Comparison of ENCODE assay signal across 17 cellular contexts in genomic region chr17:62188713-62189112, GRCh38.
DNase-seq lines count a peak whose midpoint lies in the region; ATAC-seq, FAIRE-seq and TF ChIP-seq lines count a peak whose summit lies in the region.
"Had no signal": no experiment of that assay in that cellular context is flagged by ENCODE, and none has a peak within 500 bp of the region (broad histone marks: within the 10 kb centered on the region; RNA-seq: fewer than 3 reads in every experiment).

No MANE protein-coding gene starts in this region.

- H3K36me3 ChIP-seq in IMR-90 (ENCODE audit: control insufficient read depth, insufficient read depth, low read length), result no peaks in the 10 kb centered on the region
- H3K36me3 ChIP-seq: gastroesophageal sphincter had no signal

- H3K23ac ChIP-seq in IMR-90 (ENCODE audit: low read depth, low read length), result no peak overlapping the region

- in situ Hi-C loops in IMR-90 (cut with MboI; ENCODE audit: low sequenced_read_pairs), result no loop called here

- no peak overlapping the region for H3K27ac Mint-ChIP-seq in HFFc6
- H3K27ac Mint-ChIP-seq: activated naive CD8-positive, alpha-beta T cell treated with anti-CD3 and anti-CD28 coated beads, Interleukin-2, amount 10 ng/mL, durations not matched to agents 7 days and 5 days; activated T-cell treated with anti-CD3 and anti-CD28 coated beads, Interleukin-2, amount 50 U/mL, for 24 hours; immature natural killer cell had no signal

- no peak overlapping the region for H2BK15ac ChIP-seq in IMR-90 (ENCODE audit: low read depth, low read length)

- H3K4me3 ChIP-seq in A549, result 0 out of 3 replicates have a peak overlapping the region, but pooled peaks have one; percentile 8
- H3K4me3 ChIP-seq in IMR-90 (ENCODE audit: insufficient read depth, low read depth, low read length), result no peak overlapping the region
- H3K4me3 ChIP-seq: gastroesophageal sphincter had no signal

- H3K9me3 ChIP-seq in A549, result no peaks in the 10 kb centered on the region
- no peaks in the 10 kb centered on the region for H3K9me3 ChIP-seq in IMR-90 (ENCODE audit: control insufficient read depth, insufficient read depth, low read length)
- H3K9me3 ChIP-seq: gastroesophageal sphincter had no signal

- no peaks in the 10 kb centered on the region for H3K36me3 Mint-ChIP-seq in HFFc6 (ENCODE audit: low read depth)
- H3K36me3 Mint-ChIP-seq: activated naive CD8-positive, alpha-beta T cell treated with anti-CD3 and anti-CD28 coated beads, Interleukin-2, amount 10 ng/mL, durations not matched to agents 7 days and 5 days; immature natural killer cell had no signal

- dilution Hi-C loops in IMR-90 (cut with HindIII; ENCODE audit: low sequenced_read_pairs, unreplicated experiment), result no loop called here

- H2AK5ac ChIP-seq in IMR-90 (ENCODE audit: low read depth, low read length), result no peak overlapping the region

- peak overlapping the region; percentile 74 for H3K4me2 ChIP-seq in A549
- no peak overlapping the region for H3K4me2 ChIP-seq in IMR-90 (ENCODE audit: low read depth, low read length)

- H3K4me1 ChIP-seq in A549 (peaks cover 19% of the 10 kb centered on the region), IMR-90 (ENCODE audit: control insufficient read depth, insufficient read depth, low read length) (no peaks in the 10 kb centered on the region)
- H3K4me1 ChIP-seq: gastroesophageal sphincter, parathyroid adenoma had no signal

- no peak overlapping the region for H4K8ac ChIP-seq in IMR-90 (ENCODE audit: low read depth in 2 of 2, low read length in 2 of 2)

- intact Hi-C loops in IMR-90 (cut with micrococcal nuclease), result no loop called here
- intact Hi-C loops in left colon (cut with DNase I, micrococcal nuclease), result no loop called here

- no peaks in the 10 kb centered on the region for H3K9me3 Mint-ChIP-seq in HFFc6
- H3K9me3 Mint-ChIP-seq: activated naive CD8-positive, alpha-beta T cell treated with anti-CD3 and anti-CD28 coated beads, Interleukin-2, amount 10 ng/mL, durations not matched to agents 7 days and 5 days; activated T-cell treated with anti-CD3 and anti-CD28 coated beads, Interleukin-2, amount 50 U/mL, for 24 hours; endodermal cell; immature natural killer cell had no signal

- H3K14ac ChIP-seq in IMR-90 (replicated peaks; ENCODE audit: low read depth, low read length), result no peak overlapping the region

- TF ChIP-seq RAD21 in A549 (conservative IDR thresholded peaks at IDR 0.05 in 1 of 2, IDR thresholded peaks at IDR 0.05 in 1 of 2), result no peak; a peak in 1 of 5 replicates
- no peak for TF ChIP-seq RAD21 in IMR-90 (IDR thresholded peaks at IDR 0.05; ENCODE audit: low read length)

- 7% methylated on average over 5 of the region's 5 CpGs for WGBS in A549 (ENCODE audit: missing lambda C conversion rate)
- WGBS in IMR-90 (ENCODE audit: extremely low coverage in 2 of 2, insufficient read length in 1 of 2), 2 experiments, result 41% methylated on average over 2 of the region's 5 CpGs; no CpG with 5 or more reads in 1 of the 2 experiments

- ATAC-seq in A549, result peak; percentile 68 to 84
- no peak for ATAC-seq in IMR-90 (ENCODE audit: low read depth)
- ATAC-seq in left colon, result peak; percentile 92
- ATAC-seq in GM18858 (IDR thresholded peaks at IDR 0.05; ENCODE audit: unreplicated experiment), result no peak
- ATAC-seq: gastroesophageal sphincter had no signal

- POLR2A ChIA-PET in A549 (lab: Yijun Ruan, JAX) (interaction anchor here (0.7 kb wide), 1 partner anchor 9 kb away, joined by 5 read pairs; no protein-coding TSS in a partner anchor), IMR-90 (lab: Charles Lee; ENCODE audit: unreplicated experiment) (no interaction called here)

- H4K20me1 ChIP-seq in IMR-90 (ENCODE audit: insufficient read depth, low read length), result no peaks in the 10 kb centered on the region

- H2BK20ac ChIP-seq in IMR-90 (ENCODE audit: low read depth, low read length), result no peak overlapping the region

- no peaks in the 10 kb centered on the region; the same call in none of the 2 replicates for H3K4me1 Mint-ChIP-seq in HFFc6 (ENCODE audit: low read depth)
- H3K4me1 Mint-ChIP-seq: activated naive CD8-positive, alpha-beta T cell treated with anti-CD3 and anti-CD28 coated beads, Interleukin-2, amount 10 ng/mL, durations not matched to agents 7 days and 5 days; immature natural killer cell had no signal

- no peak overlapping the region for H3K4ac ChIP-seq in IMR-90 (ENCODE audit: low read depth, low read length)

- no peak for TF ChIP-seq EP300 in A549 (IDR thresholded peaks at IDR 0.05)

- H3K27ac ChIP-seq in A549 (peak overlapping the region; percentile 47 to 71; a peak in 5 of 6 replicates), IMR-90 (ENCODE audit: insufficient read depth, low read length) (no peak overlapping the region), substantia nigra (ENCODE audit: low read depth, low read length, poor library complexity, severe bottlenecking) (no peak overlapping the region)
- H3K27ac ChIP-seq: gastroesophageal sphincter, parathyroid adenoma had no signal

- no peak overlapping the region for H2BK120ac ChIP-seq in IMR-90 (ENCODE audit: low read depth, low read length)

- H3K4me3 Mint-ChIP-seq in HFFc6, result no peak overlapping the region
- H3K4me3 Mint-ChIP-seq: activated naive CD8-positive, alpha-beta T cell treated with anti-CD3 and anti-CD28 coated beads, Interleukin-2, amount 10 ng/mL, durations not matched to agents 7 days and 5 days; activated T-cell treated with anti-CD3 and anti-CD28 coated beads, Interleukin-2, amount 50 U/mL, for 24 hours; endodermal cell; immature natural killer cell had no signal

- DNase-seq in A549 (ENCODE audit: low read depth in 1 of 2, low spot score in 1 of 2) (peak; percentile 45 to 61), IMR-90 (peak; percentile 5), T1000 (lab: John Stamatoyannopoulos, UW) (peak; percentile 26), left colon (peak; percentile 51 to 62), kidney glomerular epithelial cell (lab: John Stamatoyannopoulos, UW) (no peak), HFFc6 (no peak), substantia nigra (lab: John Stamatoyannopoulos, UW) (no peak)
- DNase-seq: activated naive CD8-positive, alpha-beta T cell treated with anti-CD3 and anti-CD28 coated beads, Interleukin-2, amount 10 ng/mL, durations not matched to agents 7 days and 5 days; activated T-cell treated with anti-CD3 and anti-CD28 coated beads, Interleukin-2, amount 50 U/mL, for 24 hours; immature natural killer cell; NCI-H2081; NCI-H748 treated with DMSO at 0.1 percent for 48 hours; SHP77 treated with DMSO at 0.1 percent for 48 hours had no signal

- no peak overlapping the region for H4K5ac ChIP-seq in IMR-90 (ENCODE audit: low read depth, low read length)

- H3K27me3 ChIP-seq in IMR-90 (ENCODE audit: control insufficient read depth, insufficient read depth, low read length), result peaks cover 4% of the 10 kb centered on the region
- H3K27me3 ChIP-seq: gastroesophageal sphincter had no signal

- H2AK9ac ChIP-seq in IMR-90 (replicated peaks; ENCODE audit: low read depth, low read length, poor library complexity), result no peak overlapping the region

- TF ChIP-seq POLR2A in A549 (IDR thresholded peaks at IDR 0.05; ENCODE audit: low read length) (no peak), IMR-90 (IDR thresholded peaks at IDR 0.05; ENCODE audit: low read depth, low read length) (no peak)

- TF ChIP-seq CTCF in A549 (IDR thresholded peaks at IDR 0.05) (no peak), IMR-90 (conservative IDR thresholded peaks at IDR 0.05; ENCODE audit: low read depth, low read length) (no peak), HFFc6 (IDR thresholded peaks at IDR 0.05) (no peak)

- H2BK5ac ChIP-seq in IMR-90 (ENCODE audit: low read depth, low read length, poor library complexity, severe bottlenecking), result no peak overlapping the region

- no peak overlapping the region for H3K9ac ChIP-seq in IMR-90 (ENCODE audit: low read depth, low read length)
- H3K9ac ChIP-seq: parathyroid adenoma had no signal

- no peaks in the 10 kb centered on the region for H3K79me1 ChIP-seq in IMR-90 (ENCODE audit: low read depth in 1 of 2, low read length in 2 of 2)

- CTCF ChIA-PET in A549 (lab: Yijun Ruan, JAX) (interaction anchor here (1.3 to 2.9 kb wide), 4 partner anchors 9 to 79 kb away, joined by 3 to 10 read pairs (median 7); no protein-coding TSS in a partner anchor), IMR-90 (lab: Yijun Ruan, JAX) (no interaction called here)

- H3K56ac ChIP-seq in IMR-90 (ENCODE audit: extremely low read depth, insufficient read depth, low read length), result no peak overlapping the region

- no peak overlapping the region for H3K18ac ChIP-seq in IMR-90 (ENCODE audit: low read depth, low read length)

- H2AFZ ChIP-seq in IMR-90 (replicated peaks; ENCODE audit: low read length, poor library complexity), result no peak overlapping the region
- H2AFZ ChIP-seq: parathyroid adenoma had no signal

- BruUV-seq in IMR-90 (replicated peaks; lab: Mats Ljungman, UMichigan), result no TSS peak

- H3K9me1 ChIP-seq in IMR-90 (ENCODE audit: insufficient read depth, low read length), result no peaks in the 10 kb centered on the region

- FAIRE-seq in A549 (lab: Jason Lieb, UNC), result no peak

- H3K27me3 Mint-ChIP-seq in HFFc6 (ENCODE audit: insufficient read depth), result peaks cover 12% of the 10 kb centered on the region
- H3K27me3 Mint-ChIP-seq: activated naive CD8-positive, alpha-beta T cell treated with anti-CD3 and anti-CD28 coated beads, Interleukin-2, amount 10 ng/mL, durations not matched to agents 7 days and 5 days had no signal

- H4K91ac ChIP-seq in IMR-90 (ENCODE audit: insufficient read depth, low read depth, low read length), result no peak overlapping the region

TF ChIP-seq in A549, 52 proteins besides CTCF, POLR2A, EP300 and RAD21 (continues in another document):
- TF ChIP-seq RARB (CRISPR knock-in tag; IDR thresholded peaks at IDR 0.05), result no peak
- TF ChIP-seq ATOH8 (CRISPR knock-in tag; IDR thresholded peaks at IDR 0.05; ENCODE audit: low read depth), result no peak

TF ChIP-seq in IMR-90, 13 proteins besides CTCF, POLR2A, EP300 and RAD21 (continues in another document):
- no peak for TF ChIP-seq RCOR1 (IDR thresholded peaks at IDR 0.05; ENCODE audit: insufficient replicate concordance, low read length)
- no peak for TF ChIP-seq MXI1 (IDR thresholded peaks at IDR 0.05; ENCODE audit: borderline replicate concordance, low read depth, low read length)
- TF ChIP-seq MAFK (IDR thresholded peaks at IDR 0.05; ENCODE audit: low read depth, low read length), result no peak
- TF ChIP-seq NFE2L2 (IDR thresholded peaks at IDR 0.05; ENCODE audit: low read depth, low read length), result no peak
- no peak for TF ChIP-seq RFX5 (IDR thresholded peaks at IDR 0.05; ENCODE audit: low read depth, low read length)
- TF ChIP-seq BHLHE40 (IDR thresholded peaks at IDR 0.05; ENCODE audit: low read depth, low read length), result no peak
- no peak for TF ChIP-seq ELK1 (IDR thresholded peaks at IDR 0.05; ENCODE audit: borderline replicate concordance, low read depth, low read length)

Comparison
In these comparisons a context has a peak if more than half of its experiments do, and no peak if none do; other contexts are left out.
1. ATAC-seq: peak in A549 (2 of 2) and left colon (single experiment); none in IMR-90 (single experiment) and GM18858 (single experiment).
2. DNase-seq: peak in A549 (2 of 2), IMR-90 (single experiment), T1000 (single experiment) and left colon (2 of 2); none in kidney glomerular epithelial cell (single experiment), HFFc6 (single experiment) and substantia nigra (0 of 49).
3. H3K27ac ChIP-seq: peak in A549 (2 of 2); none in IMR-90 (single experiment) and substantia nigra (single experiment).